ENCODE assay signal across 9 cellular contexts in genomic region chr15:61228025-61228901, GRCh38. TPM values are rescaled to one million over a fixed set of nuclear protein-coding genes. Genes with fewer than 3 reads are reported as not detected.
DNase-seq lines count a peak whose midpoint lies in the region; ATAC-seq and TF ChIP-seq lines count a peak whose summit lies in the region.
"Had no signal": no experiment of that assay in that cellular context is flagged by ENCODE, and none has a peak within 500 bp of the region (broad histone marks: within the 10 kb centered on the region; RNA-seq: fewer than 3 reads in every experiment).

No MANE protein-coding gene starts in this region.

- H3K9me2 ChIP-seq in OCI-LY7 (ENCODE audit: insufficient read depth, low read length) = no peaks in the 10 kb centered on the region

- H3K4me2 ChIP-seq in mammary epithelial cell (ENCODE audit: insufficient read depth, low read depth, low read length) (peak overlapping the region; percentile 99), OCI-LY7 (ENCODE audit: low read length) (no peak overlapping the region)

- H3K27me3 ChIP-seq in HUES48 (ENCODE audit: control insufficient read depth, insufficient read depth, low read length) (peaks cover 26% of the 10 kb centered on the region), mammary epithelial cell (ENCODE audit: insufficient read depth, low read length) (no peaks in the 10 kb centered on the region), thoracic aorta (replicated peaks; ENCODE audit: insufficient read depth) (no peaks in the 10 kb centered on the region)

- WGBS in mammary epithelial cell (ENCODE audit: low coverage, missing lambda C conversion rate) = 2% methylated on average over 12 of the region's 63 CpGs

- POLR2A ChIA-PET in OCI-LY7 (lab: Charles Lee) = no interaction called here

- H3K79me2 ChIP-seq in mammary epithelial cell (ENCODE audit: insufficient read depth, low read length) (peaks cover 10% of the 10 kb centered on the region), OCI-LY7 (ENCODE audit: insufficient read depth, low read depth, low read length) (no peaks in the 10 kb centered on the region)

- ATAC-seq in thoracic aorta (ENCODE audit: insufficient number of reproducible peaks, low FRiP score, low read depth) = no peak
- ATAC-seq in HG03045 (IDR thresholded peaks at IDR 0.05; ENCODE audit: unreplicated experiment) = no peak
- ATAC-seq: HCT116 had no signal

- dilution Hi-C loops in mammary epithelial cell (cut with HindIII; ENCODE audit: low sequenced_read_pairs) = no loop called here

- H4K20me1 ChIP-seq in mammary epithelial cell (ENCODE audit: insufficient read depth, low read length) (no peaks in the 10 kb centered on the region), OCI-LY7 (ENCODE audit: insufficient read depth, low read length) (no peaks in the 10 kb centered on the region)

- H3K9me3 ChIP-seq in HUES48 (ENCODE audit: control insufficient read depth, insufficient read depth, low read length) (no peaks in the 10 kb centered on the region), mammary epithelial cell (replicated peaks; ENCODE audit: insufficient read depth, low read length) (no peaks in the 10 kb centered on the region), thoracic aorta (no peaks in the 10 kb centered on the region), OCI-LY7 (ENCODE audit: low read length) (no peaks in the 10 kb centered on the region)

- CTCF ChIA-PET in mammary epithelial cell (lab: Charles Lee; ENCODE audit: low non-redundant PET) = interaction anchor here (0.7 to 0.9 kb wide), 4 partner anchors 12 to 606 kb away, joined by 3 to 8 read pairs (median 5); no protein-coding TSS in a partner anchor
- CTCF ChIA-PET in OCI-LY7 (lab: Charles Lee; ENCODE audit: unreplicated experiment) = no interaction called here

- H3K9ac ChIP-seq in HUES48 (ENCODE audit: low read depth, low read length) = no peak overlapping the region
- peak overlapping the region; percentile 19 for H3K9ac ChIP-seq in mammary epithelial cell (ENCODE audit: insufficient read depth, low read length)

- H3K4me1 ChIP-seq in HUES48 (ENCODE audit: control insufficient read depth, insufficient read depth, low read length) (peaks cover 18% of the 10 kb centered on the region; the same call in 1 of the 2 replicates), mammary epithelial cell (ENCODE audit: insufficient read depth, low read length) (no peaks in the 10 kb centered on the region), thoracic aorta (ENCODE audit: control insufficient read depth in 1 of 2, low read depth in 2 of 2) (peaks cover 6 to 18% of the 10 kb centered on the region in 2 donors), OCI-LY7 (ENCODE audit: insufficient read depth, low read length, poor library complexity, severe bottlenecking) (no peaks in the 10 kb centered on the region)

- intact Hi-C loops in mammary epithelial cell (cut with micrococcal nuclease) (no loop called here), OCI-LY7 (cut with micrococcal nuclease; ENCODE audit: unreplicated experiment) (no loop called here)

- H3K4me3 ChIP-seq in HUES48 (ENCODE audit: low read depth, low read length) = peak overlapping the region; percentile 70
- H3K4me3 ChIP-seq in mammary epithelial cell (replicated peaks in 1 of 3; ENCODE audit: insufficient read depth in 1 of 3, low read depth in 2 of 3, low read length in 3 of 3) = peak overlapping the region; percentile 65 to 92 (median 69)
- H3K4me3 ChIP-seq in thoracic aorta = peak overlapping the region; percentile 88
- no peak overlapping the region for H3K4me3 ChIP-seq in OCI-LY7 (ENCODE audit: low read depth, low read length, poor library complexity, severe bottlenecking)

- TF ChIP-seq CTCF in mammary epithelial cell (conservative IDR thresholded peaks at IDR 0.05 in 1 of 2, IDR thresholded peaks at IDR 0.05 in 1 of 2; ENCODE audit: extremely low read depth in 1 of 2, insufficient read depth in 1 of 2, low read depth in 1 of 2, low read length in 2 of 2) (no peak), thoracic aorta (IDR thresholded peaks at IDR 0.05) (no peak), OCI-LY7 (conservative IDR thresholded peaks at IDR 0.05; ENCODE audit: low read length) (no peak)

- peak overlapping the region; percentile 89 for H2AFZ ChIP-seq in mammary epithelial cell (ENCODE audit: low read depth, low read length)
- no peak overlapping the region for H2AFZ ChIP-seq in OCI-LY7 (ENCODE audit: low read length)

- BruUV-seq in mammary epithelial cell (replicated peaks; lab: Mats Ljungman, UMichigan) (no TSS peak), OCI-LY7 (replicated peaks; lab: Mats Ljungman, UMichigan) (no TSS peak)

- H3K36me3 ChIP-seq in HUES48 (ENCODE audit: control insufficient read depth, insufficient read depth, low read length) (no peaks in the 10 kb centered on the region), mammary epithelial cell (ENCODE audit: insufficient read depth, low read length) (no peaks in the 10 kb centered on the region), thoracic aorta (no peaks in the 10 kb centered on the region), OCI-LY7 (ENCODE audit: insufficient read depth, low read length) (no peaks in the 10 kb centered on the region)

- DNase-seq in Ammon's horn (ENCODE audit: low spot score) = peak; percentile 8
- no peak for DNase-seq in mammary epithelial cell
- peak; percentile 33 for DNase-seq in kidney glomerular epithelial cell (lab: John Stamatoyannopoulos, UW)
- DNase-seq in thoracic aorta (ENCODE audit: low spot score) = no peak
- no peak for DNase-seq in OCI-LY7 (ENCODE audit: low spot score)
- no peak for DNase-seq in superior temporal gyrus (ENCODE audit: extremely low spot score)

- no peak overlapping the region for H3K27ac ChIP-seq in HUES48 (ENCODE audit: low read depth, low read length)
- H3K27ac ChIP-seq in mammary epithelial cell (ENCODE audit: insufficient read depth, low read depth, low read length) = no peak overlapping the region
- no peak overlapping the region for H3K27ac ChIP-seq in thoracic aorta
- no peak overlapping the region for H3K27ac ChIP-seq in OCI-LY7 (ENCODE audit: low read depth, low read length, poor library complexity, severe bottlenecking)

- in situ Hi-C loops in mammary epithelial cell (cut with MboI; ENCODE audit: low sequenced_read_pairs in 2 of 2) = no loop called here

RNA-seq across cellular contexts. Expression of gene RORA, which starts 0.8 kb away (rescaled TPM):
- total RNA-seq in mammary epithelial cell = 10 to 100 TPM in 1 of 2 donors, 1 to 10 TPM in 1; 4.5 to 11.7 TPM
- 2.3 TPM for polyA plus RNA-seq in mammary epithelial cell
- polyA minus RNA-seq in mammary epithelial cell = 0.62 TPM
- total RNA-seq in thoracic aorta = 10 to 100 TPM; 45.6 to 62.3 TPM
- total RNA-seq in OCI-LY7 (2014; rRNA removed; shearing (Covaris generic)) = 0.25 and 0.64 TPM in 2 replicates
- 0.52 and 2.0 TPM in 2 replicates for total RNA-seq in OCI-LY7 (2022)

Comparison
In these comparisons a context has a peak if more than half of its experiments do, and no peak if none do; other contexts are left out.
1. DNase-seq: peak in Ammon's horn (single experiment) and kidney glomerular epithelial cell (single experiment); none in mammary epithelial cell (single experiment), thoracic aorta (single experiment), OCI-LY7 (single experiment) and superior temporal gyrus (single experiment).